Comparison of ENCODE assay signal across 18 cellular contexts in genomic region chr2:232273903-232274598, GRCh38.
A peak's percentile ranks its signal among the peaks of the same experiment; 100 is the strongest.
DNase-seq lines count a peak whose midpoint lies in the region; ATAC-seq and TF ChIP-seq lines count a peak whose summit lies in the region.
"Had no signal": no experiment of that assay in that cellular context is flagged by ENCODE, and none has a peak within 500 bp of the region (broad histone marks: within the 10 kb centered on the region; RNA-seq: fewer than 3 reads in every experiment).

No MANE protein-coding gene starts in this region.

- H3K9ac ChIP-seq in endodermal cell (ENCODE audit: extremely low read depth, low read length, poor library complexity, severe bottlenecking) = no peak overlapping the region

- H3K4me3 Mint-ChIP-seq in activated CD8-positive, alpha-beta T cell treated with anti-CD3 and anti-CD28 coated beads, Interleukin-2, amount 10 ng/mL, durations not matched to agents 7 days and 5 days = no peak overlapping the region
- no peak overlapping the region for H3K4me3 Mint-ChIP-seq in activated CD8-positive, alpha-beta T cell treated with anti-CD3 and anti-CD28 coated beads for 36 hours
- no peak overlapping the region for H3K4me3 Mint-ChIP-seq in T-helper 17 cell
- no peak overlapping the region for H3K4me3 Mint-ChIP-seq in endodermal cell

- no peak for ATAC-seq in activated CD8-positive, alpha-beta T cell treated with anti-CD3 and anti-CD28 coated beads, Interleukin-2, amount 10 ng/mL, durations not matched to agents 7 days and 5 days
- no peak for ATAC-seq in activated CD8-positive, alpha-beta T cell treated with anti-CD3 and anti-CD28 coated beads for 36 hours
- no peak for ATAC-seq in T-helper 17 cell
- peak; percentile 73 to 86 (median 78) for ATAC-seq in psoas muscle
- no peak for ATAC-seq in HG02588 (IDR thresholded peaks at IDR 0.05; ENCODE audit: unreplicated experiment)
- ATAC-seq in esophagus mucosa = no peak
- ATAC-seq: PC-3 had no signal

- no peak for TF ChIP-seq CTCF in activated CD8-positive, alpha-beta T cell treated with anti-CD3 and anti-CD28 coated beads for 36 hours (IDR thresholded peaks at IDR 0.05)
- no peak for TF ChIP-seq CTCF in endodermal cell (conservative IDR thresholded peaks at IDR 0.05)
- no peak for TF ChIP-seq CTCF in psoas muscle (IDR thresholded peaks at IDR 0.05)

- H3K27me3 Mint-ChIP-seq in activated CD8-positive, alpha-beta T cell treated with anti-CD3 and anti-CD28 coated beads, Interleukin-2, amount 10 ng/mL, durations not matched to agents 7 days and 5 days (ENCODE audit: low read depth) = no peaks in the 10 kb centered on the region
- H3K27me3 Mint-ChIP-seq in activated CD8-positive, alpha-beta T cell treated with anti-CD3 and anti-CD28 coated beads for 36 hours = no peaks in the 10 kb centered on the region
- H3K27me3 Mint-ChIP-seq in T-helper 17 cell = no peaks in the 10 kb centered on the region
- no peaks in the 10 kb centered on the region for H3K27me3 Mint-ChIP-seq in endodermal cell (ENCODE audit: insufficient read depth)

- no peaks in the 10 kb centered on the region for H3K9me3 Mint-ChIP-seq in activated CD8-positive, alpha-beta T cell treated with anti-CD3 and anti-CD28 coated beads, Interleukin-2, amount 10 ng/mL, durations not matched to agents 7 days and 5 days (ENCODE audit: insufficient read depth)
- no peaks in the 10 kb centered on the region for H3K9me3 Mint-ChIP-seq in activated CD8-positive, alpha-beta T cell treated with anti-CD3 and anti-CD28 coated beads for 36 hours
- H3K9me3 Mint-ChIP-seq in endodermal cell = peaks cover 1% of the 10 kb centered on the region

- peaks cover 6% of the 10 kb centered on the region for H3K4me1 Mint-ChIP-seq in activated CD8-positive, alpha-beta T cell treated with anti-CD3 and anti-CD28 coated beads, Interleukin-2, amount 10 ng/mL, durations not matched to agents 7 days and 5 days (ENCODE audit: low read depth)
- H3K4me1 Mint-ChIP-seq in activated CD8-positive, alpha-beta T cell treated with anti-CD3 and anti-CD28 coated beads for 36 hours (ENCODE audit: low read depth) = no peaks in the 10 kb centered on the region
- H3K4me1 Mint-ChIP-seq in T-helper 17 cell = peaks cover 12% of the 10 kb centered on the region
- H3K4me1 Mint-ChIP-seq in endodermal cell = peaks cover 21% of the 10 kb centered on the region

- intact Hi-C loops in activated CD8-positive, alpha-beta T cell treated with anti-CD3 and anti-CD28 coated beads for 36 hours (cut with micrococcal nuclease) = no loop called here
- intact Hi-C loops in psoas muscle (cut with DNase I) = no loop called here

- POLR2A ChIA-PET in activated CD8-positive, alpha-beta T cell treated with anti-CD3 and anti-CD28 coated beads, Interleukin-2, amount 10 ng/mL, durations not matched to agents 7 days and 5 days (lab: Charles Lee) = no interaction called here
- POLR2A ChIA-PET in activated CD8-positive, alpha-beta T cell treated with anti-CD3 and anti-CD28 coated beads for 36 hours (lab: Charles Lee) = no interaction called here

- H3K4me3 ChIP-seq in endodermal cell (ENCODE audit: low read length) (no peak overlapping the region), psoas muscle (no peak overlapping the region)

- no peak for DNase-seq in activated CD8-positive, alpha-beta T cell treated with anti-CD3 and anti-CD28 coated beads, Interleukin-2, amount 10 ng/mL, durations not matched to agents 7 days and 5 days
- DNase-seq in activated CD8-positive, alpha-beta T cell treated with anti-CD3 and anti-CD28 coated beads for 36 hours = no peak
- DNase-seq in T-helper 17 cell (no peak), endodermal cell (no peak), psoas muscle (no peak), superior temporal gyrus (ENCODE audit: extremely low spot score) (no peak)
- DNase-seq: AML-193, DMS79 treated with DMSO at 0.1 percent for 48 hours, KG1, NCI-H1417 treated with DMSO at 0.1 percent for 48 hours, NCI-H187 treated with DMSO at 0.1 percent for 48 hours, NCI-H226, PC-3, RPMI8226 had no signal

- no peaks in the 10 kb centered on the region for H3K36me3 Mint-ChIP-seq in activated CD8-positive, alpha-beta T cell treated with anti-CD3 and anti-CD28 coated beads, Interleukin-2, amount 10 ng/mL, durations not matched to agents 7 days and 5 days (ENCODE audit: low read depth)
- H3K36me3 Mint-ChIP-seq in activated CD8-positive, alpha-beta T cell treated with anti-CD3 and anti-CD28 coated beads for 36 hours (ENCODE audit: low read depth) = peaks cover 6% of the 10 kb centered on the region
- H3K36me3 Mint-ChIP-seq in T-helper 17 cell (ENCODE audit: low read depth) (peaks cover 25% of the 10 kb centered on the region), endodermal cell (ENCODE audit: low read depth) (peaks cover 2% of the 10 kb centered on the region)

- 85 to 92% methylated on average over 9 of the region's 9 CpGs for WGBS in endodermal cell (ENCODE audit: insufficient coverage in 1 of 2, insufficient read length in 1 of 2), 2 experiments
- 34 to 47% (median 36%) methylated on average over 9 of the region's 9 CpGs for WGBS in psoas muscle, 3 donors

- H3K36me3 ChIP-seq in endodermal cell (ENCODE audit: control insufficient read depth, insufficient read depth, low read length) (no peaks in the 10 kb centered on the region), psoas muscle (ENCODE audit: insufficient read depth in 1 of 2, low read depth in 1 of 2) (no peaks in the 10 kb centered on the region)

- H3K27me3 ChIP-seq in endodermal cell (ENCODE audit: control insufficient read depth, insufficient read depth, low read length, poor library complexity, severe bottlenecking) (no peaks in the 10 kb centered on the region), psoas muscle (ENCODE audit: insufficient read depth in 3 of 3, low read length in 2 of 3) (no peaks in the 10 kb centered on the region)

- H3K9me3 ChIP-seq in T-helper 17 cell (ENCODE audit: control insufficient read depth, low read length, poor library complexity, severe bottlenecking) = no peaks in the 10 kb centered on the region
- H3K9me3 ChIP-seq in endodermal cell (ENCODE audit: control insufficient read depth, low read length) = peaks cover 6% of the 10 kb centered on the region
- no peaks in the 10 kb centered on the region for H3K9me3 ChIP-seq in psoas muscle

- H3K4me1 ChIP-seq in endodermal cell (ENCODE audit: control insufficient read depth, insufficient read depth, low read length) (peaks cover 7% of the 10 kb centered on the region), psoas muscle (peaks cover 11% of the 10 kb centered on the region)

- H3K27ac Mint-ChIP-seq in activated CD8-positive, alpha-beta T cell treated with anti-CD3 and anti-CD28 coated beads, Interleukin-2, amount 10 ng/mL, durations not matched to agents 7 days and 5 days = peak overlapping the region; percentile 4
- H3K27ac Mint-ChIP-seq in activated CD8-positive, alpha-beta T cell treated with anti-CD3 and anti-CD28 coated beads for 36 hours = no peak overlapping the region
- H3K27ac Mint-ChIP-seq in T-helper 17 cell (peak overlapping the region; percentile 61), endodermal cell (no peak overlapping the region)

- CTCF ChIA-PET in activated CD8-positive, alpha-beta T cell treated with anti-CD3 and anti-CD28 coated beads, Interleukin-2, amount 10 ng/mL, durations not matched to agents 7 days and 5 days (lab: Charles Lee) = interaction anchor here (1.0 kb wide), 1 partner anchor 18 kb away, joined by 5 read pairs; no protein-coding TSS in a partner anchor
- CTCF ChIA-PET in activated CD8-positive, alpha-beta T cell treated with anti-CD3 and anti-CD28 coated beads for 36 hours (lab: Charles Lee) = no interaction called here

- peak overlapping the region; percentile 14 for H3K27ac ChIP-seq in endodermal cell (ENCODE audit: low read depth, low read length)
- peak overlapping the region; percentile 34 for H3K27ac ChIP-seq in psoas muscle
- H3K27ac ChIP-seq: 22Rv1, C4-2B had no signal

Comparison
In these comparisons a context has a peak if more than half of its experiments do, and no peak if none do; other contexts are left out.
1. H3K27ac Mint-ChIP-seq: peak in activated CD8-positive, alpha-beta T cell treated with anti-CD3 and anti-CD28 coated beads, Interleukin-2, amount 10 ng/mL, durations not matched to agents 7 days and 5 days (single experiment) and T-helper 17 cell (single experiment); none in activated CD8-positive, alpha-beta T cell treated with anti-CD3 and anti-CD28 coated beads for 36 hours (single experiment) and endodermal cell (single experiment).
2. ATAC-seq: peak in psoas muscle (4 of 4); none in activated CD8-positive, alpha-beta T cell treated with anti-CD3 and anti-CD28 coated beads, Interleukin-2, amount 10 ng/mL, durations not matched to agents 7 days and 5 days (single experiment), activated CD8-positive, alpha-beta T cell treated with anti-CD3 and anti-CD28 coated beads for 36 hours (single experiment), T-helper 17 cell (single experiment), HG02588 (single experiment) and esophagus mucosa (single experiment).